ENCODE assay signal across 10 cellular contexts in genomic region chr20:63867042-63867441, GRCh38. TPM values are rescaled to one million over a fixed set of nuclear protein-coding genes. Genes with fewer than 3 reads are reported as not detected.
DNase-seq lines count a peak whose midpoint lies in the region; ATAC-seq and TF ChIP-seq lines count a peak whose summit lies in the region.
"Not testable (repeated sequence)": the region's sequence is repeated elsewhere in the genome, so short reads cannot be mapped to it uniquely, and the experiment has no call there.
"Had no signal": no experiment of that assay in that cellular context is flagged by ENCODE, and none has a peak within 500 bp of the region (broad histone marks: within the 10 kb centered on the region; RNA-seq: fewer than 3 reads in every experiment).

No MANE protein-coding gene starts in this region.

- WGBS in H9 (ENCODE audit: extremely low coverage, insufficient read length, low lambda C conversion rate): no CpG with 5 or more reads among the region's 13 CpGs
- WGBS in endodermal cell (ENCODE audit: insufficient coverage in 1 of 2, insufficient read length in 1 of 2), 2 experiments: 94 to 96% methylated on average over 13 of the region's 13 CpGs

- H3K27ac ChIP-seq in H9 (ENCODE audit: insufficient read length, low read depth, low read length); endodermal cell (ENCODE audit: low read depth, low read length): not testable (repeated sequence)

- DNase-seq in CD14-positive monocyte (ENCODE audit: low spot score); H9; T-cell; activated T-cell treated with anti-CD3 and anti-CD28 coated beads, Interleukin-2, amount 50 U/mL, for 24 hours; naive thymus-derived CD8-positive, alpha-beta T cell; progenitor cell of endocrine pancreas (ENCODE audit: low spot score, unreplicated experiment): not testable (repeated sequence)
- DNase-seq in endodermal cell: peak; percentile 23

- H3K23ac ChIP-seq in H9 (ENCODE audit: insufficient read length, low read depth, low read length): not testable (repeated sequence)

- H3K79me2 ChIP-seq in H9 (ENCODE audit: insufficient read depth, low read length): not testable (repeated sequence)

- not testable (repeated sequence) for H2BK12ac ChIP-seq in H9 (ENCODE audit: insufficient read length, low read depth, low read length)

- H3K27me3 Mint-ChIP-seq in CD14-positive monocyte (ENCODE audit: low read depth in 3 of 3); H9 (ENCODE audit: low read depth); T-cell; activated T-cell treated with anti-CD3 and anti-CD28 coated beads, Interleukin-2, amount 50 U/mL, for 24 hours; activated naive CD8-positive, alpha-beta T cell; endodermal cell (ENCODE audit: insufficient read depth); naive thymus-derived CD8-positive, alpha-beta T cell; progenitor cell of endocrine pancreas: not testable (repeated sequence)

- not testable (repeated sequence) for H3K4me1 ChIP-seq in H9 (ENCODE audit: insufficient read depth, low read length); endodermal cell (ENCODE audit: control insufficient read depth, insufficient read depth, low read length)

- H2AFZ ChIP-seq in H9 (ENCODE audit: low read length): not testable (repeated sequence)

- not testable (repeated sequence) for H3K4ac ChIP-seq in H9 (ENCODE audit: low read depth, low read length)

- not testable (repeated sequence) for ATAC-seq in T-cell (replicated peaks in 1 of 4); naive thymus-derived CD8-positive, alpha-beta T cell

- not testable (repeated sequence) for H2BK20ac ChIP-seq in H9 (ENCODE audit: low read depth, low read length, poor library complexity, severe bottlenecking)

- CTCF ChIA-PET in T-cell (lab: Charles Lee): interaction anchor here in 1 of 2 donors (0.7 kb wide), 1 partner anchor 141 kb away, joined by 5 read pairs; no protein-coding TSS in a partner anchor

- H3K9me3 ChIP-seq in H9 (ENCODE audit: control insufficient read depth, low read depth, low read length); endodermal cell (ENCODE audit: control insufficient read depth, low read length): not testable (repeated sequence)

- H3K18ac ChIP-seq in H9 (ENCODE audit: insufficient read length, low read depth, low read length): not testable (repeated sequence)

- TF ChIP-seq CTCF in CD14-positive monocyte (IDR thresholded peaks at IDR 0.05); H9 (conservative IDR thresholded peaks at IDR 0.05); endodermal cell (conservative IDR thresholded peaks at IDR 0.05); progenitor cell of endocrine pancreas (IDR thresholded peaks at IDR 0.05; ENCODE audit: unreplicated experiment): not testable (repeated sequence)

- H3K36me3 Mint-ChIP-seq in CD14-positive monocyte (peaks cover 43 to 67% of the 10 kb centered on the region in 2 donors), H9 (ENCODE audit: insufficient read depth in 1 of 3, low read depth in 3 of 3) (peaks cover 14 to 42% (median 41%) of the 10 kb centered on the region in 3 experiments), T-cell (peaks cover 19% of the 10 kb centered on the region), endodermal cell (ENCODE audit: low read depth) (peaks cover 28% of the 10 kb centered on the region)
- H3K36me3 Mint-ChIP-seq in activated T-cell treated with anti-CD3 and anti-CD28 coated beads, Interleukin-2, amount 50 U/mL, for 24 hours (ENCODE audit: low read depth): peaks cover 76% of the 10 kb centered on the region
- H3K36me3 Mint-ChIP-seq in activated naive CD8-positive, alpha-beta T cell; progenitor cell of endocrine pancreas (ENCODE audit: insufficient read depth): not testable (repeated sequence)
- H3K36me3 Mint-ChIP-seq in naive thymus-derived CD8-positive, alpha-beta T cell: peaks cover 0 to 41% (median 8%) of the 10 kb centered on the region in 3 donors

- not testable (repeated sequence) for H3K9me3 Mint-ChIP-seq in CD14-positive monocyte; H9; T-cell; activated T-cell treated with anti-CD3 and anti-CD28 coated beads, Interleukin-2, amount 50 U/mL, for 24 hours; activated naive CD8-positive, alpha-beta T cell (ENCODE audit: low read depth); endodermal cell; naive thymus-derived CD8-positive, alpha-beta T cell; progenitor cell of endocrine pancreas (ENCODE audit: low read depth)

- not testable (repeated sequence) for H4K91ac ChIP-seq in H9 (ENCODE audit: insufficient read length, low read depth, low read length)

- H3K79me1 ChIP-seq in H9 (ENCODE audit: insufficient read depth, low read depth, low read length, poor library complexity, severe bottlenecking): not testable (repeated sequence)

- not testable (repeated sequence) for H2BK5ac ChIP-seq in H9 (ENCODE audit: insufficient read length, low read length)

- H3K23me2 ChIP-seq in H9 (ENCODE audit: insufficient read length, low read depth, low read length, poor library complexity, severe bottlenecking): not testable (repeated sequence)

- not testable (repeated sequence) for H4K20me1 ChIP-seq in H9 (ENCODE audit: control insufficient read depth, insufficient read depth, insufficient read length)

- H2BK15ac ChIP-seq in H9 (ENCODE audit: low read depth, low read length): not testable (repeated sequence)

- H3T11ph ChIP-seq in H9 (ENCODE audit: low read length): not testable (repeated sequence)

- POLR2A ChIA-PET in T-cell (lab: Charles Lee): not testable (repeated sequence)
- POLR2A ChIA-PET in naive thymus-derived CD8-positive, alpha-beta T cell (lab: Charles Lee): interaction anchor here (0.6 to 0.7 kb wide), 3 partner anchors 8 to 107 kb away, joined by 3 to 4 read pairs (median 3); no protein-coding TSS in a partner anchor

- H4K8ac ChIP-seq in H9 (replicated peaks; ENCODE audit: insufficient read length, low read depth, low read length): not testable (repeated sequence)

- not testable (repeated sequence) for H3K4me3 ChIP-seq in endodermal cell (ENCODE audit: low read length)

- H2BK120ac ChIP-seq in H9 (ENCODE audit: low read depth, low read length, poor library complexity, severe bottlenecking): not testable (repeated sequence)

- H3K14ac ChIP-seq in H9 (ENCODE audit: insufficient read depth, low read length): not testable (repeated sequence)

- not testable (repeated sequence) for H2AK5ac ChIP-seq in H9 (ENCODE audit: insufficient read length, low read length)

- peaks cover 41% of the 10 kb centered on the region for H3K36me3 ChIP-seq in endodermal cell (ENCODE audit: control insufficient read depth, insufficient read depth, low read length)

- not testable (repeated sequence) for H3K4me2 ChIP-seq in H9 (ENCODE audit: insufficient read depth, insufficient read length, low read length)

- intact Hi-C loops in CD14-positive monocyte (cut with micrococcal nuclease): loop anchor here (5.0 to 10.0 kb wide), 2 partner anchors 35 to 332 kb away; partner anchors contain the start of gene PTK6 (in 1 of the 2)

- H3K56ac ChIP-seq in H9 (ENCODE audit: insufficient read length, low read depth, low read length): not testable (repeated sequence)

- not testable (repeated sequence) for H3K27me3 ChIP-seq in H9 (ENCODE audit: insufficient read depth, low read length); endodermal cell (ENCODE audit: control insufficient read depth, insufficient read depth, low read length, poor library complexity, severe bottlenecking)

- H3K9ac ChIP-seq in H9 (ENCODE audit: extremely low read depth, insufficient read length, low read length); endodermal cell (ENCODE audit: extremely low read depth, low read length, poor library complexity, severe bottlenecking): not testable (repeated sequence)

- not testable (repeated sequence) for H3K4me3 Mint-ChIP-seq in CD14-positive monocyte
- H3K4me3 Mint-ChIP-seq in H9 (peak overlapping the region; percentile 91 to 93; a peak in 4 of 5 replicates), T-cell (peak overlapping the region; percentile 39 to 90 (median 86)), endodermal cell (peak overlapping the region; percentile 91), progenitor cell of endocrine pancreas (ENCODE audit: low read depth) (peak overlapping the region; percentile 40)
- peak overlapping the region; percentile 33 for H3K4me3 Mint-ChIP-seq in activated T-cell treated with anti-CD3 and anti-CD28 coated beads, Interleukin-2, amount 50 U/mL, for 24 hours
- peak overlapping the region; percentile 49 for H3K4me3 Mint-ChIP-seq in activated naive CD8-positive, alpha-beta T cell
- H3K4me3 Mint-ChIP-seq in naive thymus-derived CD8-positive, alpha-beta T cell: peak overlapping the region; percentile 6 to 99 (median 45)

- peak overlapping the region in 5 of 7 donors; percentile 65 to 98 (median 83) for H3K27ac Mint-ChIP-seq in CD14-positive monocyte
- not testable (repeated sequence) for H3K27ac Mint-ChIP-seq in H9; T-cell; activated T-cell treated with anti-CD3 and anti-CD28 coated beads, Interleukin-2, amount 50 U/mL, for 24 hours; activated naive CD8-positive, alpha-beta T cell; endodermal cell; progenitor cell of endocrine pancreas
- peak overlapping the region in 3 of 10 donors; percentile 6 to 39 (median 6) for H3K27ac Mint-ChIP-seq in naive thymus-derived CD8-positive, alpha-beta T cell

- H3K4me1 Mint-ChIP-seq in CD14-positive monocyte: peaks cover 42% of the 10 kb centered on the region
- peaks cover 13 to 15% of the 10 kb centered on the region in 2 experiments for H3K4me1 Mint-ChIP-seq in H9
- H3K4me1 Mint-ChIP-seq in T-cell: peaks cover 24 to 32% (median 28%) of the 10 kb centered on the region in 3 donors
- peaks cover 29% of the 10 kb centered on the region for H3K4me1 Mint-ChIP-seq in activated T-cell treated with anti-CD3 and anti-CD28 coated beads, Interleukin-2, amount 50 U/mL, for 24 hours (ENCODE audit: low read depth)
- peaks cover 24% of the 10 kb centered on the region for H3K4me1 Mint-ChIP-seq in activated naive CD8-positive, alpha-beta T cell (ENCODE audit: low read depth)
- H3K4me1 Mint-ChIP-seq in endodermal cell: peaks cover 11% of the 10 kb centered on the region
- H3K4me1 Mint-ChIP-seq in naive thymus-derived CD8-positive, alpha-beta T cell: peaks cover 18 to 37% (median 36%) of the 10 kb centered on the region in 4 donors
- peaks cover 14% of the 10 kb centered on the region for H3K4me1 Mint-ChIP-seq in progenitor cell of endocrine pancreas (ENCODE audit: low read depth)

- not testable (repeated sequence) for H4K5ac ChIP-seq in H9 (ENCODE audit: insufficient read length, low read depth, low read length)

RNA-seq across cellular contexts. Expression of gene TPD52L2, which starts 2.0 kb away (rescaled TPM):
- polyA plus RNA-seq in CD14-positive monocyte: 100 to 1,000 TPM; 144 to 167 TPM
- total RNA-seq in H9 (2021): 94.1 and 98.4 TPM in 2 replicates
- 10 to 100 TPM; 27.8 to 44.1 (median 39.3) TPM for total RNA-seq in T-cell
- total RNA-seq in endodermal cell: 10 to 100 TPM; 68.3 to 85.2 TPM
- polyA plus RNA-seq in endodermal cell (2013, experiment 1 of 2): 68.0 TPM
- 64.1 TPM for polyA plus RNA-seq in endodermal cell (2013, experiment 2 of 2)
- 10 to 100 TPM; 39.3 to 42.0 TPM for total RNA-seq in naive thymus-derived CD8-positive, alpha-beta T cell
- polyA plus RNA-seq in naive thymus-derived CD8-positive, alpha-beta T cell: 10 to 100 TPM; 56.4 to 79.0 (median 68.3) TPM
- 85.0 and 88.1 TPM in 2 replicates for total RNA-seq in progenitor cell of endocrine pancreas

RNA-seq across cellular contexts. Expression of gene ABHD16B, which starts 5.7 kb away (rescaled TPM):
- polyA plus RNA-seq in CD14-positive monocyte: not detected
- total RNA-seq in H9 (2021): not detected in 2 replicates
- total RNA-seq in T-cell: not detected
- total RNA-seq in endodermal cell: not detected
- polyA plus RNA-seq in endodermal cell (2013, experiment 1 of 2): not detected
- polyA plus RNA-seq in endodermal cell (2013, experiment 2 of 2): not detected
- total RNA-seq in naive thymus-derived CD8-positive, alpha-beta T cell: not detected
- under 1 TPM; 0.29 to 0.60 (median 0.57) TPM for polyA plus RNA-seq in naive thymus-derived CD8-positive, alpha-beta T cell
- not detected in 2 replicates for total RNA-seq in progenitor cell of endocrine pancreas
- total RNA-seq: GM23248, HT1080 had no signal
- polyA plus RNA-seq: GM23248 had no signal

RNA-seq across cellular contexts. Expression of gene DNAJC5, which starts 27.9 kb away (rescaled TPM):
- 1 to 10 TPM; 5.9 to 7.4 TPM for polyA plus RNA-seq in CD14-positive monocyte
- 42.9 and 43.0 TPM in 2 replicates for total RNA-seq in H9 (2021)
- total RNA-seq in T-cell: 10 to 100 TPM; 35.4 to 63.7 (median 54.9) TPM
- 10 to 100 TPM; 25.8 to 26.8 TPM for total RNA-seq in endodermal cell
- 26.0 TPM for polyA plus RNA-seq in endodermal cell (2013, experiment 1 of 2)
- polyA plus RNA-seq in endodermal cell (2013, experiment 2 of 2): 25.3 TPM
- total RNA-seq in naive thymus-derived CD8-positive, alpha-beta T cell: 10 to 100 TPM; 51.8 to 52.9 TPM
- polyA plus RNA-seq in naive thymus-derived CD8-positive, alpha-beta T cell: 1 to 10 TPM; 4.7 to 7.1 (median 6.7) TPM
- 41.8 and 42.3 TPM in 2 replicates for total RNA-seq in progenitor cell of endocrine pancreas

RNA-seq across cellular contexts. Expression of gene ZBTB46, which starts 36.0 kb away (rescaled TPM):
- under 1 TPM; 0.07 to 0.37 TPM for polyA plus RNA-seq in CD14-positive monocyte
- 27.1 and 27.3 TPM in 2 replicates for total RNA-seq in H9 (2021)
- total RNA-seq in T-cell: under 1 TPM; 0.20 to 0.95 (median 0.30) TPM
- total RNA-seq in endodermal cell: 10 to 100 TPM; 24.9 to 25.9 TPM
- 8.4 TPM for polyA plus RNA-seq in endodermal cell (2013, experiment 1 of 2)
- polyA plus RNA-seq in endodermal cell (2013, experiment 2 of 2): 7.5 TPM
- not detected for total RNA-seq in naive thymus-derived CD8-positive, alpha-beta T cell
- under 1 TPM; 0.06 to 0.08 (median 0.06) TPM for polyA plus RNA-seq in naive thymus-derived CD8-positive, alpha-beta T cell
- 31.2 and 32.2 TPM in 2 replicates for total RNA-seq in progenitor cell of endocrine pancreas
